In genomic region chr16:29469660-29470059, GRCh38 we compare ENCODE assay signal across 8 cellular contexts. TPM values are rescaled to one million over a fixed set of nuclear protein-coding genes. Genes with fewer than 3 reads are reported as not detected.
DNase-seq lines count a peak whose midpoint lies in the region; ATAC-seq, FAIRE-seq and TF ChIP-seq lines count a peak whose summit lies in the region.
"Not testable (repeated sequence)": the region's sequence is repeated elsewhere in the genome, so short reads cannot be mapped to it uniquely, and the experiment has no call there.

No MANE protein-coding gene starts in this region.

- POLR2A ChIA-PET in activated CD4-positive, alpha-beta T cell treated with anti-CD3 and anti-CD28 coated beads, Interleukin-2, amount 10 ng/mL, durations not matched to agents 7 days and 5 days (lab: Charles Lee); HepG2 (lab: Yijun Ruan, JAX): not testable (repeated sequence)

- H4K12ac ChIP-seq in trophoblast cell (ENCODE audit: low read depth, low read length): not testable (repeated sequence)

- ATAC-seq in effector memory CD8-positive, alpha-beta T cell (replicated peaks): peak; percentile 68
- ATAC-seq in HepG2: peak; percentile 32

- H3K27me3 Mint-ChIP-seq in activated CD4-positive, alpha-beta T cell treated with anti-CD3 and anti-CD28 coated beads, Interleukin-2, amount 10 ng/mL, durations not matched to agents 7 days and 5 days; effector memory CD8-positive, alpha-beta T cell: not testable (repeated sequence)

- in situ Hi-C loops in HepG2 (cut with HindIII; ENCODE audit: extremely low pct_ligation_motif_present, low pct_unique_long_range_greater_than_20kb): not testable (repeated sequence)

- peak overlapping the region; percentile 52; the same call in 1 of the 2 replicates for H3K4me2 ChIP-seq in OCI-LY1 (ENCODE audit: low read length)
- peak overlapping the region; percentile 53 for H3K4me2 ChIP-seq in HepG2 (ENCODE audit: low read depth, low read length)
- peak overlapping the region; percentile 34 for H3K4me2 ChIP-seq in trophoblast cell (ENCODE audit: low read length)

- not testable (repeated sequence) for H3K4ac ChIP-seq in trophoblast cell (ENCODE audit: low read depth, low read length)

- not testable (repeated sequence) for H2AFZ ChIP-seq in OCI-LY1 (ENCODE audit: low read length); HepG2 (ENCODE audit: low read length); trophoblast cell (ENCODE audit: insufficient read depth, low read length, poor library complexity)

- not testable (repeated sequence) for H2BK12ac ChIP-seq in trophoblast cell (ENCODE audit: low read length)

- H3K36me3 Mint-ChIP-seq in activated CD4-positive, alpha-beta T cell treated with anti-CD3 and anti-CD28 coated beads, Interleukin-2, amount 10 ng/mL, durations not matched to agents 7 days and 5 days (ENCODE audit: low read depth); effector memory CD8-positive, alpha-beta T cell (ENCODE audit: insufficient read depth): not testable (repeated sequence)

- not testable (repeated sequence) for H4K8ac ChIP-seq in trophoblast cell (ENCODE audit: low read depth, low read length)

- H3F3A ChIP-seq in OCI-LY1 (ENCODE audit: insufficient read depth, low read length): not testable (repeated sequence)

- not testable (repeated sequence) for H3K36me3 ChIP-seq in BE2C; OCI-LY1 (ENCODE audit: insufficient read depth, low read length); HepG2 (replicated peaks in 1 of 2; ENCODE audit: control insufficient read depth in 1 of 2, insufficient read depth in 2 of 2, low read length in 2 of 2); trophoblast cell (ENCODE audit: control insufficient read depth in 1 of 2, insufficient read depth in 2 of 2, low read length in 2 of 2)

- TF ChIP-seq POLR2A in HepG2 (IDR thresholded peaks at IDR 0.05; ENCODE audit: insufficient read depth in 1 of 2, low read depth in 2 of 2, low read length in 2 of 2): not testable (repeated sequence)

- H3K9me2 ChIP-seq in OCI-LY1 (ENCODE audit: low read depth, low read length): not testable (repeated sequence)

- not testable (repeated sequence) for H3K79me1 ChIP-seq in trophoblast cell (ENCODE audit: low read length)

- H2AK5ac ChIP-seq in trophoblast cell (ENCODE audit: low read length): not testable (repeated sequence)

- H4K20me1 ChIP-seq in OCI-LY1 (ENCODE audit: insufficient read depth, low read length); HepG2 (ENCODE audit: insufficient read depth, low read length): not testable (repeated sequence)

- not testable (repeated sequence) for H2BK5ac ChIP-seq in trophoblast cell (ENCODE audit: low read depth, low read length, poor library complexity)

- not testable (repeated sequence) for H3K9ac ChIP-seq in OCI-LY1 (ENCODE audit: low read length); HepG2 (ENCODE audit: insufficient read depth, low read depth, low read length); trophoblast cell (ENCODE audit: low read length)

- TF ChIP-seq RAD21 in HepG2 (CRISPR knock-in tag; IDR thresholded peaks at IDR 0.05): not testable (repeated sequence)

- not testable (repeated sequence) for H4K91ac ChIP-seq in trophoblast cell (ENCODE audit: low read depth, low read length)

- H3K4me3 Mint-ChIP-seq in activated CD4-positive, alpha-beta T cell treated with anti-CD3 and anti-CD28 coated beads, Interleukin-2, amount 10 ng/mL, durations not matched to agents 7 days and 5 days: peak overlapping the region; percentile 60
- H3K4me3 Mint-ChIP-seq in effector memory CD8-positive, alpha-beta T cell: peak overlapping the region; percentile 40 to 43

- H3K18ac ChIP-seq in trophoblast cell (ENCODE audit: low read length): not testable (repeated sequence)

- not testable (repeated sequence) for H3K9me3 Mint-ChIP-seq in activated CD4-positive, alpha-beta T cell treated with anti-CD3 and anti-CD28 coated beads, Interleukin-2, amount 10 ng/mL, durations not matched to agents 7 days and 5 days; effector memory CD8-positive, alpha-beta T cell

- H3K27ac ChIP-seq in OCI-LY1 (ENCODE audit: low read depth, low read length, poor library complexity, severe bottlenecking); HepG2 (ENCODE audit: extremely low read length, insufficient read depth, low read length); trophoblast cell (ENCODE audit: low read depth, low read length): not testable (repeated sequence)

- not testable (repeated sequence) for H2BK120ac ChIP-seq in trophoblast cell (ENCODE audit: insufficient read depth, low read length, poor library complexity)

- H3K4me1 ChIP-seq in BE2C; OCI-LY1 (ENCODE audit: insufficient read depth, low read length, severe bottlenecking); HepG2 (ENCODE audit: insufficient read depth, low read length); trophoblast cell (ENCODE audit: control insufficient read depth in 1 of 2, insufficient read depth in 2 of 2, low read length in 2 of 2): not testable (repeated sequence)

- FAIRE-seq in HepG2 (lab: Jason Lieb, UNC): not testable (repeated sequence)

- not testable (repeated sequence) for BruUV-seq in HepG2 (replicated peaks; lab: Mats Ljungman, UMichigan)

- peak; percentile 4 for DNase-seq in BE2C
- peak; percentile 59 for DNase-seq in activated CD4-positive, alpha-beta T cell treated with anti-CD3 and anti-CD28 coated beads, Interleukin-2, amount 10 ng/mL, durations not matched to agents 7 days and 5 days
- DNase-seq in activated effector memory CD4-positive, alpha-beta T cell treated with anti-CD3 and anti-CD28 coated beads, Interleukin-2, amount 50 U/mL, for 16 hours: peak; percentile 84
- peak; percentile 12 to 19 (median 18) for DNase-seq in effector memory CD8-positive, alpha-beta T cell
- not testable (repeated sequence) for DNase-seq in HepG2 (ENCODE audit: low spot score); trophoblast cell
- peak; percentile 16 for DNase-seq in stimulated activated CD8-positive, alpha-beta memory T cell treated with anti-CD3 and anti-CD28 coated beads, Interleukin-15, amount 100 ng/mL, for 1 hour (ENCODE audit: low read depth)

- not testable (repeated sequence) for H3K79me2 ChIP-seq in OCI-LY1 (ENCODE audit: insufficient read depth, low read length); HepG2 (ENCODE audit: insufficient read depth, low read length); trophoblast cell (ENCODE audit: control insufficient read depth, insufficient read depth, low read length, poor library complexity)

- not testable (repeated sequence) for H3K14ac ChIP-seq in trophoblast cell (ENCODE audit: low read length)

- H3K27me3 ChIP-seq in BE2C; OCI-LY1 (ENCODE audit: insufficient read depth, low read length); HepG2 (ENCODE audit: control insufficient read depth in 1 of 2, insufficient read depth in 2 of 2, low read length in 2 of 2); trophoblast cell (ENCODE audit: insufficient read depth, low read length): not testable (repeated sequence)

- H3K4me1 Mint-ChIP-seq in activated CD4-positive, alpha-beta T cell treated with anti-CD3 and anti-CD28 coated beads, Interleukin-2, amount 10 ng/mL, durations not matched to agents 7 days and 5 days; effector memory CD8-positive, alpha-beta T cell (ENCODE audit: low read depth in 2 of 2): not testable (repeated sequence)

- intact Hi-C loops in HepG2 (cut with micrococcal nuclease; ENCODE audit: unreplicated experiment): not testable (repeated sequence)

- H3K4me3 ChIP-seq in BE2C (ENCODE audit: low read depth, low read length); trophoblast cell (ENCODE audit: low read depth, low read length): not testable (repeated sequence)
- H3K4me3 ChIP-seq in OCI-LY1 (ENCODE audit: low read depth, low read length, poor library complexity, severe bottlenecking): peak overlapping the region; percentile 45
- H3K4me3 ChIP-seq in HepG2 (replicated peaks in 1 of 3; ENCODE audit: insufficient read depth in 1 of 3, low read depth in 2 of 3, low read length in 3 of 3): peak overlapping the region in 1 of 3 experiments; percentile 37; a peak in 1 of 6 replicates

- not testable (repeated sequence) for H3K9me3 ChIP-seq in BE2C; OCI-LY1 (ENCODE audit: low read length); HepG2 (ENCODE audit: low read length); trophoblast cell (ENCODE audit: insufficient read depth, low read depth, low read length)

- peak overlapping the region; percentile 57 for H3K27ac Mint-ChIP-seq in activated CD4-positive, alpha-beta T cell treated with anti-CD3 and anti-CD28 coated beads, Interleukin-2, amount 10 ng/mL, durations not matched to agents 7 days and 5 days
- not testable (repeated sequence) for H3K27ac Mint-ChIP-seq in effector memory CD8-positive, alpha-beta T cell

- not testable (repeated sequence) for TF ChIP-seq EP300 in HepG2 (IDR thresholded peaks at IDR 0.05; ENCODE audit: low read depth in 2 of 2, low read length in 2 of 2); HepG2 (CRISPR knock-in tag; IDR thresholded peaks at IDR 0.05; ENCODE audit: borderline replicate concordance)

- CTCF ChIA-PET in activated CD4-positive, alpha-beta T cell treated with anti-CD3 and anti-CD28 coated beads, Interleukin-2, amount 10 ng/mL, durations not matched to agents 7 days and 5 days (lab: Charles Lee); HepG2 (lab: Yijun Ruan, JAX; ENCODE audit: low intra/inter-chr PET ratio, low total read pairs): not testable (repeated sequence)

- not testable (repeated sequence) for TF ChIP-seq CTCF in BE2C (IDR thresholded peaks at IDR 0.05; ENCODE audit: low read depth, low read length); OCI-LY1 (IDR thresholded peaks at IDR 0.05; ENCODE audit: low read length); HepG2 (CRISPR knock-in tag; IDR thresholded peaks at IDR 0.05)

- H3K23ac ChIP-seq in trophoblast cell (ENCODE audit: low read length): not testable (repeated sequence)

- WGBS in HepG2 (ENCODE audit: low lambda C conversion rate): 13% methylated on average over 5 of the region's 6 CpGs
- WGBS in trophoblast cell (ENCODE audit: extremely low coverage, insufficient coverage, insufficient read length): no CpG with 5 or more reads among the region's 6 CpGs

RNA-seq across cellular contexts. Expression of gene SULT1A4, which starts 9.9 kb away (rescaled TPM):
- polyA plus RNA-seq in BE2C (2012; ENCODE audit: insufficient read depth, insufficient read length, low read depth): 16.4 TPM
- 1 to 10 TPM; 2.2 to 2.9 TPM for total RNA-seq in activated CD4-positive, alpha-beta T cell treated with anti-CD3 and anti-CD28 coated beads, Interleukin-2, amount 10 ng/mL, durations not matched to agents 7 days and 5 days
- 151 and 181 TPM in 2 replicates for total RNA-seq in HepG2 (2016; rRNA removed; fragmentation: Illumina TruSeq; extraction: Trizol)
- total RNA-seq in HepG2 (2016; cell fraction: cytosol; rRNA removed; fragmentation: Illumina TruSeq; extraction: Trizol; ENCODE audit: low read depth): 24.6 and 32.8 TPM in 2 replicates
- 145 and 171 TPM in 2 replicates for total RNA-seq in HepG2 (2016; cell fraction: insoluble cytoplasmic fraction; rRNA removed; fragmentation: Illumina TruSeq; extraction: Trizol)
- total RNA-seq in HepG2 (2016; cell fraction: membrane; rRNA removed; fragmentation: Illumina TruSeq; extraction: Trizol): 46.2 and 50.3 TPM in 2 replicates
- 57.3 and 58.3 TPM in 2 replicates for total RNA-seq in HepG2 (2016; cell fraction: nucleus; rRNA removed; fragmentation: Illumina TruSeq; extraction: Trizol)
- polyA plus RNA-seq in HepG2 (2011; rRNA removed): 25.4 and 27.3 TPM in 2 replicates
- polyA plus RNA-seq in HepG2 (2011; cell fraction: cytosol; rRNA removed): 11.0 and 13.3 TPM in 2 replicates
- 11.2 and 14.8 TPM in 2 replicates for polyA plus RNA-seq in HepG2 (2011; cell fraction: nucleus; rRNA removed)
- 70.0 and 99.9 TPM in 2 replicates for polyA plus RNA-seq in HepG2 (2012)
- 53.5 and 60.0 TPM in 2 replicates for polyA plus RNA-seq in HepG2 (2016; cell fraction: cytosol; fragmentation: Illumina TruSeq; extraction: Trizol; ENCODE audit: low read depth)
- polyA plus RNA-seq in HepG2 (2016; cell fraction: insoluble cytoplasmic fraction; fragmentation: Illumina TruSeq; extraction: Trizol; ENCODE audit: low read depth): 158 and 170 TPM in 2 replicates
- polyA plus RNA-seq in HepG2 (2016; cell fraction: membrane; fragmentation: Illumina TruSeq; extraction: Trizol; ENCODE audit: low read depth): 57.6 and 58.0 TPM in 2 replicates
- 110 and 113 TPM in 2 replicates for polyA plus RNA-seq in HepG2 (2016; cell fraction: nucleus; fragmentation: Illumina TruSeq; extraction: Trizol; ENCODE audit: insufficient read depth, low read depth)
- 4.4 and 11.2 TPM in 2 replicates for polyA minus RNA-seq in HepG2 (2011; rRNA and poly(A)+ RNA removed; ENCODE audit: low replicate concordance)
- polyA minus RNA-seq in HepG2 (2011; cell fraction: cytosol; rRNA and poly(A)+ RNA removed): 6.0 and 6.6 TPM in 2 replicates
- polyA minus RNA-seq in HepG2 (2011; cell fraction: nucleus; rRNA and poly(A)+ RNA removed): 2.8 and 3.6 TPM in 2 replicates
- polyA plus RNA-seq in trophoblast cell (2013): 5.4 TPM in 2 replicates

RNA-seq across cellular contexts. Expression of gene SLX1B, which starts 15.3 kb away (rescaled TPM):
- 32.4 TPM for polyA plus RNA-seq in BE2C (2012; ENCODE audit: insufficient read depth, insufficient read length, low read depth)
- 100 to 1,000 TPM in 1 of 2 experiments, 10 to 100 TPM in 1; 76.1 to 100 TPM for total RNA-seq in activated CD4-positive, alpha-beta T cell treated with anti-CD3 and anti-CD28 coated beads, Interleukin-2, amount 10 ng/mL, durations not matched to agents 7 days and 5 days
- total RNA-seq in HepG2 (2016; rRNA removed; fragmentation: Illumina TruSeq; extraction: Trizol): 53.1 and 70.0 TPM in 2 replicates
- 9.9 and 10.5 TPM in 2 replicates for total RNA-seq in HepG2 (2016; cell fraction: cytosol; rRNA removed; fragmentation: Illumina TruSeq; extraction: Trizol; ENCODE audit: low read depth)
- 46.2 and 74.3 TPM in 2 replicates for total RNA-seq in HepG2 (2016; cell fraction: insoluble cytoplasmic fraction; rRNA removed; fragmentation: Illumina TruSeq; extraction: Trizol)
- 7.1 and 8.6 TPM in 2 replicates for total RNA-seq in HepG2 (2016; cell fraction: membrane; rRNA removed; fragmentation: Illumina TruSeq; extraction: Trizol)
- total RNA-seq in HepG2 (2016; cell fraction: nucleus; rRNA removed; fragmentation: Illumina TruSeq; extraction: Trizol): 44.6 and 49.3 TPM in 2 replicates
- 15.9 and 27.6 TPM in 2 replicates for polyA plus RNA-seq in HepG2 (2011; rRNA removed)
- polyA plus RNA-seq in HepG2 (2011; cell fraction: cytosol; rRNA removed): 10.6 and 22.8 TPM in 2 replicates
- 60.6 and 74.5 TPM in 2 replicates for polyA plus RNA-seq in HepG2 (2011; cell fraction: nucleus; rRNA removed)
- polyA plus RNA-seq in HepG2 (2012): 16.2 TPM in 1 of 2 replicates, not detected in the other
- polyA plus RNA-seq in HepG2 (2016; cell fraction: cytosol; fragmentation: Illumina TruSeq; extraction: Trizol; ENCODE audit: low read depth): 4.8 and 9.8 TPM in 2 replicates
- 57.4 and 59.8 TPM in 2 replicates for polyA plus RNA-seq in HepG2 (2016; cell fraction: insoluble cytoplasmic fraction; fragmentation: Illumina TruSeq; extraction: Trizol; ENCODE audit: low read depth)
- polyA plus RNA-seq in HepG2 (2016; cell fraction: membrane; fragmentation: Illumina TruSeq; extraction: Trizol; ENCODE audit: low read depth): 7.1 and 10.8 TPM in 2 replicates
- 80.0 and 83.0 TPM in 2 replicates for polyA plus RNA-seq in HepG2 (2016; cell fraction: nucleus; fragmentation: Illumina TruSeq; extraction: Trizol; ENCODE audit: insufficient read depth, low read depth)
- 14.5 and 33.4 TPM in 2 replicates for polyA minus RNA-seq in HepG2 (2011; rRNA and poly(A)+ RNA removed; ENCODE audit: low replicate concordance)
- 9.5 and 11.0 TPM in 2 replicates for polyA minus RNA-seq in HepG2 (2011; cell fraction: cytosol; rRNA and poly(A)+ RNA removed)
- 6.7 and 8.5 TPM in 2 replicates for polyA minus RNA-seq in HepG2 (2011; cell fraction: nucleus; rRNA and poly(A)+ RNA removed)
- 30.1 and 30.9 TPM in 2 replicates for polyA plus RNA-seq in trophoblast cell (2013)

RNA-seq across cellular contexts. Expression of gene BOLA2, which starts 15.5 kb away (rescaled TPM):
- polyA plus RNA-seq in BE2C (2012; ENCODE audit: insufficient read depth, insufficient read length, low read depth): 10.0 TPM
- total RNA-seq in activated CD4-positive, alpha-beta T cell treated with anti-CD3 and anti-CD28 coated beads, Interleukin-2, amount 10 ng/mL, durations not matched to agents 7 days and 5 days: 10 to 100 TPM; 11.0 to 21.2 TPM
- total RNA-seq in HepG2 (2016; rRNA removed; fragmentation: Illumina TruSeq; extraction: Trizol): 15.3 and 17.1 TPM in 2 replicates
- total RNA-seq in HepG2 (2016; cell fraction: cytosol; rRNA removed; fragmentation: Illumina TruSeq; extraction: Trizol; ENCODE audit: low read depth): 24.6 and 40.7 TPM in 2 replicates
- total RNA-seq in HepG2 (2016; cell fraction: insoluble cytoplasmic fraction; rRNA removed; fragmentation: Illumina TruSeq; extraction: Trizol): 15.5 and 20.5 TPM in 2 replicates
- total RNA-seq in HepG2 (2016; cell fraction: membrane; rRNA removed; fragmentation: Illumina TruSeq; extraction: Trizol): 17.3 and 26.8 TPM in 2 replicates
- 8.6 and 11.0 TPM in 2 replicates for total RNA-seq in HepG2 (2016; cell fraction: nucleus; rRNA removed; fragmentation: Illumina TruSeq; extraction: Trizol)
- 6.5 and 18.4 TPM in 2 replicates for polyA plus RNA-seq in HepG2 (2011; rRNA removed)
- 24.3 and 39.8 TPM in 2 replicates for polyA plus RNA-seq in HepG2 (2011; cell fraction: cytosol; rRNA removed)
- 19.8 and 21.3 TPM in 2 replicates for polyA plus RNA-seq in HepG2 (2011; cell fraction: nucleus; rRNA removed)
- polyA plus RNA-seq in HepG2 (2012): 13.5 and 21.3 TPM in 2 replicates
- 42.7 and 60.0 TPM in 2 replicates for polyA plus RNA-seq in HepG2 (2016; cell fraction: cytosol; fragmentation: Illumina TruSeq; extraction: Trizol; ENCODE audit: low read depth)
- polyA plus RNA-seq in HepG2 (2016; cell fraction: insoluble cytoplasmic fraction; fragmentation: Illumina TruSeq; extraction: Trizol; ENCODE audit: low read depth): 24.2 and 37.7 TPM in 2 replicates
- polyA plus RNA-seq in HepG2 (2016; cell fraction: membrane; fragmentation: Illumina TruSeq; extraction: Trizol; ENCODE audit: low read depth): 26.7 and 34.3 TPM in 2 replicates
- polyA plus RNA-seq in HepG2 (2016; cell fraction: nucleus; fragmentation: Illumina TruSeq; extraction: Trizol; ENCODE audit: insufficient read depth, low read depth): 15.0 and 17.4 TPM in 2 replicates
- polyA minus RNA-seq in HepG2 (2011; rRNA and poly(A)+ RNA removed; ENCODE audit: low replicate concordance): 10.2 and 16.7 TPM in 2 replicates
- 3.3 and 4.4 TPM in 2 replicates for polyA minus RNA-seq in HepG2 (2011; cell fraction: cytosol; rRNA and poly(A)+ RNA removed)
- polyA minus RNA-seq in HepG2 (2011; cell fraction: nucleus; rRNA and poly(A)+ RNA removed): 17.5 and 23.7 TPM in 2 replicates
- polyA plus RNA-seq in trophoblast cell (2013): 19.2 and 20.6 TPM in 2 replicates

RNA-seq across cellular contexts. Expression of gene NPIPB12, which starts 36.5 kb away (rescaled TPM):
- 42.9 TPM for polyA plus RNA-seq in BE2C (2012; ENCODE audit: insufficient read depth, insufficient read length, low read depth)
- total RNA-seq in activated CD4-positive, alpha-beta T cell treated with anti-CD3 and anti-CD28 coated beads, Interleukin-2, amount 10 ng/mL, durations not matched to agents 7 days and 5 days: 10 to 100 TPM; 52.1 to 54.5 TPM
- total RNA-seq in HepG2 (2016; rRNA removed; fragmentation: Illumina TruSeq; extraction: Trizol): 10.8 and 12.4 TPM in 2 replicates
- total RNA-seq in HepG2 (2016; cell fraction: cytosol; rRNA removed; fragmentation: Illumina TruSeq; extraction: Trizol; ENCODE audit: low read depth): 6.9 and 8.2 TPM in 2 replicates
- 8.2 and 10.8 TPM in 2 replicates for total RNA-seq in HepG2 (2016; cell fraction: insoluble cytoplasmic fraction; rRNA removed; fragmentation: Illumina TruSeq; extraction: Trizol)
- 6.1 and 9.4 TPM in 2 replicates for total RNA-seq in HepG2 (2016; cell fraction: membrane; rRNA removed; fragmentation: Illumina TruSeq; extraction: Trizol)
- 30.3 and 43.1 TPM in 2 replicates for total RNA-seq in HepG2 (2016; cell fraction: nucleus; rRNA removed; fragmentation: Illumina TruSeq; extraction: Trizol)
- 21.3 and 28.7 TPM in 2 replicates for polyA plus RNA-seq in HepG2 (2011; rRNA removed)
- 2.8 and 5.8 TPM in 2 replicates for polyA plus RNA-seq in HepG2 (2011; cell fraction: cytosol; rRNA removed)
- polyA plus RNA-seq in HepG2 (2011; cell fraction: nucleus; rRNA removed): 101 and 105 TPM in 2 replicates
- polyA plus RNA-seq in HepG2 (2012): 55.6 and 56.3 TPM in 2 replicates
- 5.9 and 9.4 TPM in 2 replicates for polyA plus RNA-seq in HepG2 (2016; cell fraction: cytosol; fragmentation: Illumina TruSeq; extraction: Trizol; ENCODE audit: low read depth)
- 18.9 and 24.4 TPM in 2 replicates for polyA plus RNA-seq in HepG2 (2016; cell fraction: insoluble cytoplasmic fraction; fragmentation: Illumina TruSeq; extraction: Trizol; ENCODE audit: low read depth)
- 10.1 and 12.9 TPM in 2 replicates for polyA plus RNA-seq in HepG2 (2016; cell fraction: membrane; fragmentation: Illumina TruSeq; extraction: Trizol; ENCODE audit: low read depth)
- polyA plus RNA-seq in HepG2 (2016; cell fraction: nucleus; fragmentation: Illumina TruSeq; extraction: Trizol; ENCODE audit: insufficient read depth, low read depth): 289 and 371 TPM in 2 replicates
- 20.9 and 40.1 TPM in 2 replicates for polyA minus RNA-seq in HepG2 (2011; rRNA and poly(A)+ RNA removed; ENCODE audit: low replicate concordance)
- 6.9 and 13.2 TPM in 2 replicates for polyA minus RNA-seq in HepG2 (2011; cell fraction: cytosol; rRNA and poly(A)+ RNA removed)
- 141 and 143 TPM in 2 replicates for polyA minus RNA-seq in HepG2 (2011; cell fraction: nucleus; rRNA and poly(A)+ RNA removed)
- 23.1 TPM in 2 replicates for polyA plus RNA-seq in trophoblast cell (2013)

Comparison
In these comparisons a context has a peak if more than half of its experiments do, and no peak if none do; other contexts are left out.
1. RNA of gene SULT1A4, which starts 9.9 kb away (total RNA-seq): 24.6 to 181 TPM in HepG2; 2.2 to 2.9 TPM in activated CD4-positive, alpha-beta T cell treated with anti-CD3 and anti-CD28 coated beads, Interleukin-2, amount 10 ng/mL, durations not matched to agents 7 days and 5 days; every median in the first group is over 4 times any median in the second.
2. Peak in every context shown above with its lines, with median percentiles within 50 percentile points of each other: H3K4me2 ChIP-seq.